Comparison of ENCODE assay signal across 1 cellular context in genomic region chr7:101121996-101122932, GRCh38.
TF ChIP-seq lines count a peak whose summit lies in the region.

No MANE protein-coding gene starts in this region.

TF ChIP-seq in K562, 482 proteins besides CTCF, POLR2A, EP300 and RAD21 (continued from another document):
- 0 out of 6 replicates have a peak, but pooled peaks of 1 of the 3 experiments have one; percentile 29 for TF ChIP-seq ZBTB11 (CRISPR knock-in tag; IDR thresholded peaks at IDR 0.05)
